8 cellular contexts compared by ENCODE assay signal in the genomic region with DNA sequence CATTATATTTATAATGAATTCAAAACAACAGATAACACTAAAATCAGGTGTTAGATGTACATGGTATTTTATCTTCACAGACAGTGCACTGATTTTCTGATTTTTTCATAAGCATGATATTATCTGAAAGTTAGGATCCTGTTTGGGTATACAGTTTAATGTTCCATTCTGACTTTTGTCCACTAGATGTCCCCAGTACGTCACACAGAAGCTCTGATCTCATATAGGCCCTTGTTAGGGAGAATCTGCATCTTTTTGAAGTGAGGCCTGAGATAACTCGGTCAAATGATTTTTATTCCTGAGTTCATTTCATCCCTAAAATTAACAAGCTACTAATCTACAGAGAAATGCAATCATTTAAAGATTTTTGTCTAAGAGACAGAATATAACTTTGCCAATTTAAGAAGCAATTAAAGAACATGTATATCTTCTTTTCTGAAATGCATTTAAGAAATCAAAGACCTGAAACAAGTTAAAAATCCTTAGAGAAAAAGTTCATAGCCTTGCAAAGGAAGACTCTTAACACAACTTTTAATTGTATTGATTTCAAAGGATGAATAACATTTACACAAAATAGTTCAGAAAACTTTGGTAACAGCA.
DNase-seq lines count a peak whose midpoint lies in the region; ATAC-seq and TF ChIP-seq lines count a peak whose summit lies in the region.

No MANE protein-coding gene starts in this region.

- no peaks in the 10 kb centered on the region for H3K36me3 ChIP-seq in MM.1S (replicated peaks; ENCODE audit: insufficient read depth, low read length)
- H3K36me3 ChIP-seq in fibroblast of lung (ENCODE audit: control insufficient read depth, insufficient read depth, low read length) = no peaks in the 10 kb centered on the region
- H3K36me3 ChIP-seq in neural cell (ENCODE audit: insufficient read depth, low read length) = no peaks in the 10 kb centered on the region

- peak; percentile 74 for TF ChIP-seq RAD21 in neural cell (conservative IDR thresholded peaks at IDR 0.05)

- peaks cover 5% of the 10 kb centered on the region for H3K36me3 Mint-ChIP-seq in T-helper 2 cell treated with Interferon-gamma antibody and Interleukin-4, amounts not matched to agents 5 μg/mL and 100 μg/mL, for 36 hours (ENCODE audit: low read depth)

- H3F3A ChIP-seq in MM.1S (ENCODE audit: insufficient read depth, low read length) (no peaks in the 10 kb centered on the region), neural cell (ENCODE audit: insufficient read depth, low read length, poor library complexity, severe bottlenecking) (no peaks in the 10 kb centered on the region)

- no peaks in the 10 kb centered on the region for H4K20me1 ChIP-seq in MM.1S (ENCODE audit: insufficient read depth, low read length)
- H4K20me1 ChIP-seq in fibroblast of lung (ENCODE audit: control insufficient read depth, extremely low read depth, insufficient read depth, low read length) = no peaks in the 10 kb centered on the region
- no peaks in the 10 kb centered on the region for H4K20me1 ChIP-seq in neural cell (ENCODE audit: insufficient read depth)

- H3K9me3 ChIP-seq in MM.1S (replicated peaks; ENCODE audit: insufficient read depth, low read length) (no peaks in the 10 kb centered on the region), fibroblast of lung (ENCODE audit: control insufficient read depth, insufficient read depth, low read depth, low read length) (no peaks in the 10 kb centered on the region), neural cell (ENCODE audit: low read length) (no peaks in the 10 kb centered on the region)

- no peak overlapping the region for H3K27ac Mint-ChIP-seq in T-helper 2 cell treated with Interferon-gamma antibody and Interleukin-4, amounts not matched to agents 5 μg/mL and 100 μg/mL, for 36 hours

- ATAC-seq in HG02571 (IDR thresholded peaks at IDR 0.05; ENCODE audit: unreplicated experiment) = peak; percentile 92

- H3K9ac ChIP-seq in MM.1S (ENCODE audit: low read length) (no peak overlapping the region), fibroblast of lung (ENCODE audit: insufficient read depth, low read length) (no peak overlapping the region), neural cell (ENCODE audit: low read length) (no peak overlapping the region)

- H3K9me3 Mint-ChIP-seq in T-helper 2 cell treated with Interferon-gamma antibody and Interleukin-4, amounts not matched to agents 5 μg/mL and 100 μg/mL, for 36 hours = peaks cover 5% of the 10 kb centered on the region

- H3K27ac ChIP-seq in MM.1S (ENCODE audit: low read length) (no peak overlapping the region), fibroblast of lung (ENCODE audit: insufficient read depth, low read length) (no peak overlapping the region), neural cell (ENCODE audit: low read length) (no peak overlapping the region)

- H3K4me1 ChIP-seq in MM.1S (ENCODE audit: low read length) = peaks cover 8% of the 10 kb centered on the region
- no peaks in the 10 kb centered on the region for H3K4me1 ChIP-seq in fibroblast of lung (ENCODE audit: control insufficient read depth, extremely low read depth, insufficient read depth, low read length)

- H3K9me2 ChIP-seq in MM.1S (replicated peaks; ENCODE audit: insufficient read depth, low read length) (no peaks in the 10 kb centered on the region), neural cell (ENCODE audit: insufficient read depth, low read length) (no peaks in the 10 kb centered on the region)

- H3K4me2 ChIP-seq in MM.1S (ENCODE audit: low read depth, low read length) (no peak overlapping the region), fibroblast of lung (ENCODE audit: extremely low read depth, insufficient read depth, low read length) (no peak overlapping the region), neural cell (ENCODE audit: low read length) (no peak overlapping the region)

- H3K79me2 ChIP-seq in MM.1S (ENCODE audit: low read length) (no peaks in the 10 kb centered on the region), fibroblast of lung (ENCODE audit: control insufficient read depth, insufficient read depth, low read length) (no peaks in the 10 kb centered on the region), neural cell (replicated peaks; ENCODE audit: insufficient read depth, low read length) (no peaks in the 10 kb centered on the region)

- TF ChIP-seq EP300 in neural cell (conservative IDR thresholded peaks at IDR 0.05; ENCODE audit: poor library complexity, severe bottlenecking) = no peak

- H3K4me3 ChIP-seq in AG10803 (ENCODE audit: low read length) (no peak overlapping the region), MM.1S (ENCODE audit: low read length) (no peak overlapping the region), fibroblast of lung (replicated peaks in 1 of 4; ENCODE audit: control extremely low read depth in 1 of 4, insufficient read depth in 1 of 4, low read depth in 3 of 4, low read length in 4 of 4) (no peak overlapping the region), neural cell (ENCODE audit: low read length) (no peak overlapping the region)

- H3K27me3 Mint-ChIP-seq in T-helper 2 cell treated with Interferon-gamma antibody and Interleukin-4, amounts not matched to agents 5 μg/mL and 100 μg/mL, for 36 hours (ENCODE audit: low read depth) = peaks cover 28% of the 10 kb centered on the region

- H2AFZ ChIP-seq in MM.1S (ENCODE audit: low read length) = 0 out of 2 replicates have a peak overlapping the region, but pooled peaks have one; percentile 18
- no peak overlapping the region for H2AFZ ChIP-seq in fibroblast of lung (ENCODE audit: low read length)
- no peak overlapping the region for H2AFZ ChIP-seq in neural cell (ENCODE audit: low read depth, low read length)

- H3K4me1 Mint-ChIP-seq in T-helper 2 cell treated with Interferon-gamma antibody and Interleukin-4, amounts not matched to agents 5 μg/mL and 100 μg/mL, for 36 hours (ENCODE audit: low read depth) = peaks cover 23% of the 10 kb centered on the region

- DNase-seq in AG10803 (ENCODE audit: low read depth) = peak; percentile 67
- peak; percentile 84 for DNase-seq in MM.1S
- peak; percentile 21 for DNase-seq in SKM-1 (lab: John Stamatoyannopoulos, UW; ENCODE audit: unreplicated experiment)
- DNase-seq in fibroblast of lung (ENCODE audit: low read depth in 2 of 2) = peak; percentile 70 to 85
- DNase-seq in T-helper 2 cell treated with Interferon-gamma antibody and Interleukin-4, amounts not matched to agents 5 μg/mL and 100 μg/mL, for 36 hours (ENCODE audit: low spot score) = no peak

- no peaks in the 10 kb centered on the region for H3K27me3 ChIP-seq in MM.1S (replicated peaks; ENCODE audit: insufficient read depth, low read length)
- no peaks in the 10 kb centered on the region for H3K27me3 ChIP-seq in fibroblast of lung (ENCODE audit: control insufficient read depth, insufficient read depth, low read length)
- H3K27me3 ChIP-seq in neural cell (ENCODE audit: insufficient read depth, low read depth, low read length) = peaks cover 36% of the 10 kb centered on the region

- TF ChIP-seq CTCF in AG10803 (conservative IDR thresholded peaks at IDR 0.05; ENCODE audit: low read length) (peak; percentile 90), GM12874 (IDR thresholded peaks at IDR 0.05; ENCODE audit: insufficient read depth, low read depth, low read length) (peak; percentile 47; the same call in 1 of the 2 replicates), MM.1S (IDR thresholded peaks at IDR 0.05; ENCODE audit: low read length) (peak; percentile 97), fibroblast of lung (conservative IDR thresholded peaks at IDR 0.05 in 1 of 2, IDR thresholded peaks at IDR 0.05 in 1 of 2; ENCODE audit: low read depth in 1 of 2, low read length in 2 of 2) (peak; percentile 77 to 83), neural cell (IDR thresholded peaks at IDR 0.05; ENCODE audit: poor library complexity, severe bottlenecking) (peak; percentile 77)

- H3K4me3 Mint-ChIP-seq in T-helper 2 cell treated with Interferon-gamma antibody and Interleukin-4, amounts not matched to agents 5 μg/mL and 100 μg/mL, for 36 hours = no peak overlapping the region

TF ChIP-seq in neural cell, 6 proteins besides CTCF, POLR2A, EP300 and RAD21:
- TF ChIP-seq TAF1 (IDR thresholded peaks at IDR 0.05; ENCODE audit: low read depth) (no peak), SMC3 (conservative IDR thresholded peaks at IDR 0.05; ENCODE audit: poor library complexity) (peak; percentile 76)
TF ChIP-seq in neural cell: peak in this region for 1.

Comparison
In these comparisons a context has a peak if more than half of its experiments do, and no peak if none do; other contexts are left out.
1. CTCF ChIP-seq: peak in every context shown above with its lines; median percentile 97 in MM.1S; 90 in AG10803; 80 in fibroblast of lung; 77 in neural cell; 47 in GM12874.